ENCODE assay signal across 18 cellular contexts in the genomic region with DNA sequence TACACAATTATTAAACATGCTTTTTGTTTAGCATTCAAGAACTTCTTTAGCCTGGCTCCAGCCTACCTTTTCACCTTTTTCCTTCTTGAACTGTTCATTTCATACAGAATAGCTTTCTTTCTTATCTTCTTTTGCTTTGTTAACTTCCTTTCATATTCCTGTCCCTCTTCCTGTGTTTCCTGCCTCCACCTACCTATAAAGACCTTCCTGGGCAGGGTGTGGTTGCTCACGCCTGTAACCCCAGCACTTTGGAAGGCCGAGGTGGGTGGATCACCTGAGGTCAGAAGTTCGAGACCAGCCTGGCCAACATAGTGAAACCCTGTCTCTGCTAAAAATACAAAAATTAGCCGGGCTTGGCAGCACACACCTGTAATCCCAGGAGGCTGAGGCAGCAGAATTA. TPM values are rescaled to one million over a fixed set of nuclear protein-coding genes. Genes with fewer than 3 reads are reported as not detected.
DNase-seq lines count a peak whose midpoint lies in the region; ATAC-seq, FAIRE-seq and TF ChIP-seq lines count a peak whose summit lies in the region.
"Had no signal": no experiment of that assay in that cellular context is flagged by ENCODE, and none has a peak within 500 bp of the region (broad histone marks: within the 10 kb centered on the region; RNA-seq: fewer than 3 reads in every experiment).

No MANE protein-coding gene starts in this region.

- DNase-seq in activated naive CD4-positive, alpha-beta T cell treated with anti-CD3 and anti-CD28 coated beads, Interleukin-2, amount 10 ng/mL, durations not matched to agents 7 days and 5 days, result no peak
- DNase-seq in activated naive CD4-positive, alpha-beta T cell treated with anti-CD3 and anti-CD28 coated beads, Interleukin-2, amount 50 U/mL, for 72 hours (ENCODE audit: low spot score in 2 of 2), result no peak
- no peak for DNase-seq in T-helper 17 cell
- no peak for DNase-seq in fibroblast of lung (ENCODE audit: low read depth in 2 of 2)
- no peak for DNase-seq in thoracic aorta (ENCODE audit: low spot score)
- DNase-seq in CD1c-positive myeloid dendritic cell (ENCODE audit: extremely low spot score), result no peak
- DNase-seq in pancreas, result no peak
- DNase-seq: brain microvascular endothelial cell; DMS53; NCI-H226; right lobe of liver; stimulated activated CD4-positive, alpha-beta T cell treated with anti-CD3 and anti-CD28 coated beads, Interleukin-4, amount 100 ng/mL, for 1 hour had no signal

- 80 to 91% methylated on average over 4 of the region's 4 CpGs for WGBS in pancreas, 2 donors

- no peaks in the 10 kb centered on the region for H3K9me3 Mint-ChIP-seq in activated naive CD4-positive, alpha-beta T cell treated with anti-CD3 and anti-CD28 coated beads, Interleukin-2, amount 10 ng/mL, durations not matched to agents 7 days and 5 days
- no peaks in the 10 kb centered on the region for H3K9me3 Mint-ChIP-seq in activated naive CD4-positive, alpha-beta T cell treated with anti-CD3 and anti-CD28 coated beads, Interleukin-2, amount 50 U/mL, for 72 hours
- H3K9me3 Mint-ChIP-seq: neural progenitor cell, WTC11 had no signal

- H3K9me3 ChIP-seq in T-helper 17 cell (ENCODE audit: control insufficient read depth, low read length, poor library complexity, severe bottlenecking), result no peaks in the 10 kb centered on the region
- H3K9me3 ChIP-seq in fibroblast of lung (ENCODE audit: control insufficient read depth, insufficient read depth, low read depth, low read length), result no peaks in the 10 kb centered on the region
- no peaks in the 10 kb centered on the region for H3K9me3 ChIP-seq in thoracic aorta
- no peaks in the 10 kb centered on the region for H3K9me3 ChIP-seq in pancreas
- H3K9me3 ChIP-seq: right lobe of liver had no signal

- H3K36me3 Mint-ChIP-seq in activated naive CD4-positive, alpha-beta T cell treated with anti-CD3 and anti-CD28 coated beads, Interleukin-2, amount 10 ng/mL, durations not matched to agents 7 days and 5 days, result peaks cover 60% of the 10 kb centered on the region
- H3K36me3 Mint-ChIP-seq in activated naive CD4-positive, alpha-beta T cell treated with anti-CD3 and anti-CD28 coated beads, Interleukin-2, amount 50 U/mL, for 72 hours, result peaks cover 7% of the 10 kb centered on the region in 2 donors
- peaks cover 6% of the 10 kb centered on the region for H3K36me3 Mint-ChIP-seq in T-helper 17 cell (ENCODE audit: low read depth)

- H2AFZ ChIP-seq in fibroblast of lung (ENCODE audit: low read length), result no peak overlapping the region
- H2AFZ ChIP-seq: neural progenitor cell had no signal

- no peak overlapping the region for H3K4me3 ChIP-seq in fibroblast of lung (replicated peaks in 1 of 4; ENCODE audit: control extremely low read depth in 1 of 4, insufficient read depth in 1 of 4, low read depth in 3 of 4, low read length in 4 of 4)
- no peak overlapping the region for H3K4me3 ChIP-seq in thoracic aorta
- no peak overlapping the region for H3K4me3 ChIP-seq in pancreas
- H3K4me3 ChIP-seq: neural progenitor cell, right lobe of liver, SK-N-MC had no signal

- intact Hi-C loops in pancreas (cut with DNase I), result no loop called here

- H3K27ac Mint-ChIP-seq in activated naive CD4-positive, alpha-beta T cell treated with anti-CD3 and anti-CD28 coated beads, Interleukin-2, amount 10 ng/mL, durations not matched to agents 7 days and 5 days, result peak overlapping the region; percentile 81
- H3K27ac Mint-ChIP-seq in activated naive CD4-positive, alpha-beta T cell treated with anti-CD3 and anti-CD28 coated beads, Interleukin-2, amount 50 U/mL, for 72 hours, result peak overlapping the region in 1 of 2 donors; percentile 95
- H3K27ac Mint-ChIP-seq in T-helper 17 cell, result peak overlapping the region; percentile 79
- H3K27ac Mint-ChIP-seq: neural progenitor cell, WTC11 had no signal

- no peak for TF ChIP-seq CTCF in fibroblast of lung (conservative IDR thresholded peaks at IDR 0.05 in 1 of 2, IDR thresholded peaks at IDR 0.05 in 1 of 2; ENCODE audit: low read depth in 1 of 2, low read length in 2 of 2)
- TF ChIP-seq CTCF in thoracic aorta (IDR thresholded peaks at IDR 0.05), result no peak
- TF ChIP-seq CTCF in pancreas (IDR thresholded peaks at IDR 0.05), result no peak

- H4K20me1 ChIP-seq in fibroblast of lung (ENCODE audit: control insufficient read depth, extremely low read depth, insufficient read depth, low read length), result peaks cover 2% of the 10 kb centered on the region

- no peak overlapping the region for H3K9ac ChIP-seq in fibroblast of lung (ENCODE audit: insufficient read depth, low read length)
- H3K9ac ChIP-seq: KMS-11, neural progenitor cell had no signal

- H3K4me1 ChIP-seq in fibroblast of lung (ENCODE audit: control insufficient read depth, extremely low read depth, insufficient read depth, low read length) (peaks cover 6% of the 10 kb centered on the region), thoracic aorta (ENCODE audit: control insufficient read depth in 1 of 2, low read depth in 2 of 2) (peaks cover 11 to 12% of the 10 kb centered on the region in 2 donors), pancreas (peaks cover 0 to 2% (median 0%) of the 10 kb centered on the region in 3 donors)
- H3K4me1 ChIP-seq: neural progenitor cell had no signal

- no peaks in the 10 kb centered on the region for H3K27me3 ChIP-seq in fibroblast of lung (ENCODE audit: control insufficient read depth, insufficient read depth, low read length)
- H3K27me3 ChIP-seq in thoracic aorta (replicated peaks; ENCODE audit: insufficient read depth), result no peaks in the 10 kb centered on the region
- no peaks in the 10 kb centered on the region for H3K27me3 ChIP-seq in pancreas
- H3K27me3 ChIP-seq: brain microvascular endothelial cell, neural progenitor cell, right lobe of liver had no signal

- H3K27me3 Mint-ChIP-seq in activated naive CD4-positive, alpha-beta T cell treated with anti-CD3 and anti-CD28 coated beads, Interleukin-2, amount 10 ng/mL, durations not matched to agents 7 days and 5 days, result no peaks in the 10 kb centered on the region
- no peaks in the 10 kb centered on the region for H3K27me3 Mint-ChIP-seq in T-helper 17 cell

- FAIRE-seq in pancreas (lab: Jason Lieb, UNC), result no peak
- FAIRE-seq: H1 had no signal

- no peak for ATAC-seq in activated naive CD4-positive, alpha-beta T cell treated with anti-CD3 and anti-CD28 coated beads, Interleukin-2, amount 50 U/mL, for 72 hours
- no peak for ATAC-seq in T-helper 17 cell
- ATAC-seq in thoracic aorta (ENCODE audit: insufficient number of reproducible peaks, low FRiP score, low read depth), result no peak
- ATAC-seq in pancreas, result no peak
- ATAC-seq in GM18517 (IDR thresholded peaks at IDR 0.05; ENCODE audit: unreplicated experiment), result no peak
- ATAC-seq: right lobe of liver, WTC11 had no signal

- CTCF ChIA-PET in activated naive CD4-positive, alpha-beta T cell treated with anti-CD3 and anti-CD28 coated beads, Interleukin-2, amount 10 ng/mL, durations not matched to agents 7 days and 5 days (lab: Charles Lee), result no interaction called here

- H3K27ac ChIP-seq in fibroblast of lung (ENCODE audit: insufficient read depth, low read length) (no peak overlapping the region), thoracic aorta (peak overlapping the region; percentile 30 to 37), pancreas (peak overlapping the region in 1 of 4 donors; percentile 51)
- H3K27ac ChIP-seq: KMS-11, neural progenitor cell, right lobe of liver had no signal

- H3K79me2 ChIP-seq in fibroblast of lung (ENCODE audit: control insufficient read depth, insufficient read depth, low read length), result peaks cover 81% of the 10 kb centered on the region

- H3K4me2 ChIP-seq in fibroblast of lung (ENCODE audit: extremely low read depth, insufficient read depth, low read length), result peak overlapping the region; percentile 32
- H3K4me2 ChIP-seq: KMS-11, neural progenitor cell had no signal

- no peak overlapping the region for H3K4me3 Mint-ChIP-seq in activated naive CD4-positive, alpha-beta T cell treated with anti-CD3 and anti-CD28 coated beads, Interleukin-2, amount 10 ng/mL, durations not matched to agents 7 days and 5 days
- peak overlapping the region; percentile 63 for H3K4me3 Mint-ChIP-seq in T-helper 17 cell
- H3K4me3 Mint-ChIP-seq: neural progenitor cell, WTC11 had no signal

- peaks cover 25% of the 10 kb centered on the region for H3K4me1 Mint-ChIP-seq in activated naive CD4-positive, alpha-beta T cell treated with anti-CD3 and anti-CD28 coated beads, Interleukin-2, amount 10 ng/mL, durations not matched to agents 7 days and 5 days
- peaks cover 26% of the 10 kb centered on the region for H3K4me1 Mint-ChIP-seq in T-helper 17 cell
- H3K4me1 Mint-ChIP-seq: WTC11 had no signal

- peaks cover 13% of the 10 kb centered on the region for H3K36me3 ChIP-seq in fibroblast of lung (ENCODE audit: control insufficient read depth, insufficient read depth, low read length)
- H3K36me3 ChIP-seq in thoracic aorta, result peaks cover 20% of the 10 kb centered on the region
- peaks cover 0 to 45% (median 15%) of the 10 kb centered on the region in 3 donors for H3K36me3 ChIP-seq in pancreas

RNA-seq across cellular contexts. Expression of a gene that starts 22.9 kb away (rescaled TPM):
- total RNA-seq in activated naive CD4-positive, alpha-beta T cell treated with anti-CD3 and anti-CD28 coated beads, Interleukin-2, amount 50 U/mL, for 72 hours, result 100 to 1,000 TPM; 191 to 241 TPM
- total RNA-seq in T-helper 17 cell, result 100 to 1,000 TPM; 109 to 120 TPM
- 181 and 220 TPM in 2 replicates for total RNA-seq in fibroblast of lung
- polyA plus RNA-seq in fibroblast of lung, result 203 and 228 TPM in 2 replicates
- 144 and 160 TPM in 2 replicates for polyA plus RNA-seq in fibroblast of lung (2012)
- polyA minus RNA-seq in fibroblast of lung (ENCODE audit: low replicate concordance), result 384 and 490 TPM in 2 replicates
- 100 to 1,000 TPM; 145 to 184 TPM for total RNA-seq in thoracic aorta
- 100 to 1,000 TPM in 3 of 6 donors, 10 to 100 TPM in 3; 84.4 to 116 (median 101) TPM for total RNA-seq in pancreas
- 10 to 100 TPM; 33.9 to 46.9 TPM for polyA plus RNA-seq in pancreas

RNA-seq across cellular contexts. Expression of a gene that starts 31.0 kb away (rescaled TPM):
- 100 to 1,000 TPM in 1 of 2 donors, 10 to 100 TPM in 1; 53.9 to 154 TPM for total RNA-seq in activated naive CD4-positive, alpha-beta T cell treated with anti-CD3 and anti-CD28 coated beads, Interleukin-2, amount 50 U/mL, for 72 hours
- 10 to 100 TPM; 53.0 to 59.1 TPM for total RNA-seq in T-helper 17 cell
- total RNA-seq in fibroblast of lung, result 12.1 and 14.4 TPM in 2 replicates
- 21.5 and 33.0 TPM in 2 replicates for polyA plus RNA-seq in fibroblast of lung
- 21.9 and 35.2 TPM in 2 replicates for polyA plus RNA-seq in fibroblast of lung (2012)
- polyA minus RNA-seq in fibroblast of lung (ENCODE audit: low replicate concordance), result 60.2 and 79.5 TPM in 2 replicates
- total RNA-seq in thoracic aorta, result 10 to 100 TPM; 14.1 to 39.9 TPM
- 10 to 100 TPM; 14.5 to 30.2 (median 22.9) TPM for total RNA-seq in pancreas
- 10 to 100 TPM; 23.7 to 27.8 TPM for polyA plus RNA-seq in pancreas
